16 cellular contexts compared by ENCODE assay signal in the genomic region with DNA sequence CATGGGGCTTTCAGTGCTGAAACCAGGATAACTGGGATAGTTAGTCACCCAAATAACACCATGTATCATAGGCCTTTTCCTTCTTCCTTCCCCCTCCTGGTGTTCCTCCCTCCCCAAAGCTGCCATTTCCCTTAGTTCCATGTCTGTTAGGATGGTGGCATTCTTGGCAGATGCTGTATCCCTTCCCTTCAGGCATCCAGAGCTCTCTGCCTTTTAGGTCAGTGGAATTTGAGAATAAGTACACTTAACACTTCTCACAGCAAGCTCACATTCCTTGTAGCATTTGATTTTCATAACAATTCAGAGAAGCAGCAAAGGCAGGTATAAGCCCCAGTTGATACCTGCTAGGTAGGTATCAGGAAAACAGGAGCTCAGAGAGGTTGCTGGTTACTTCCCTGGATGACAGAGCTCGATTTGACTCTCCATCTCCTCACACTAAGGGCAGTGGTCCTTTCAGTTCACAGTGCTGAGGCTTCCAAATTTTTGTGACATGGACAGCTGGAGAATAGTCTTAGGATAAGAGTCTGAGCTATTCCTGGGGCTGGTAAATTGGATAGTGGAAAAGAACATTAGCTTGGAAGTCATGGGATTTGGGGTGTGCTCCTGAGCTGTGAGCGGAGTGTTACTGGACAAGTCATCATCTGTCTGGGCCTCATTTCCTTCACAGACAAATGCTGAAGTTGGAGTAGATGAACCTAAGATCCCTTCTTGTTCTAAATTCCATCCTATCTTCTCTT.
"Had no signal": no experiment of that assay in that cellular context is flagged by ENCODE, and none has a peak within 500 bp of the region (broad histone marks: within the 10 kb centered on the region; RNA-seq: fewer than 3 reads in every experiment).

No MANE protein-coding gene starts in this region.

- ATAC-seq: activated naive CD4-positive, alpha-beta T cell treated with anti-CD3 and anti-CD28 coated beads, Interleukin-2, amount 50 U/mL, for 72 hours; foreskin keratinocyte; natural killer cell treated with Interleukin-12 subunit alpha and Interleukin-12 subunit beta and Interleukin-15 and Interleukin-18, amount 100 ng/mL, for 72 hours had no signal

- DNase-seq: activated CD4-positive, alpha-beta T cell treated with anti-CD3 and anti-CD28 coated beads for 1 hour; activated CD4-positive, alpha-beta T cell treated with anti-CD3 and anti-CD28 coated beads, Interleukin-2, amount 50 U/mL, for 4 hours; activated gamma-delta T cell treated with Interleukin-2 at 50 U/mL for 16 hours; dermis blood vessel endothelial cell; foreskin keratinocyte; immature natural killer cell; kidney glomerular epithelial cell; posterior cingulate gyrus; stimulated activated naive CD4-positive, alpha-beta T cell treated with Interleukin-2 at 50 U/mL for 16 hours; substantia nigra; tibial artery; uterus had no signal

- H3K4me3 ChIP-seq: hepatocyte, tibial artery, uterus had no signal

- H3K4me2 ChIP-seq: hepatocyte had no signal

- H3K36me3 ChIP-seq: neutrophil, tibial artery, uterus had no signal

- H2AFZ ChIP-seq: hepatocyte had no signal

- H3K27ac ChIP-seq: foreskin keratinocyte, hepatocyte, neutrophil, tibial artery, uterus had no signal

- H3K4me1 ChIP-seq: foreskin keratinocyte, tibial artery, uterus had no signal

- H3K9me3 ChIP-seq: neutrophil, tibial artery, uterus had no signal

- H3K27me3 ChIP-seq: foreskin keratinocyte, hepatocyte, neutrophil, tibial artery, uterus had no signal
